8 cellular contexts compared by ENCODE assay signal in the genomic region with DNA sequence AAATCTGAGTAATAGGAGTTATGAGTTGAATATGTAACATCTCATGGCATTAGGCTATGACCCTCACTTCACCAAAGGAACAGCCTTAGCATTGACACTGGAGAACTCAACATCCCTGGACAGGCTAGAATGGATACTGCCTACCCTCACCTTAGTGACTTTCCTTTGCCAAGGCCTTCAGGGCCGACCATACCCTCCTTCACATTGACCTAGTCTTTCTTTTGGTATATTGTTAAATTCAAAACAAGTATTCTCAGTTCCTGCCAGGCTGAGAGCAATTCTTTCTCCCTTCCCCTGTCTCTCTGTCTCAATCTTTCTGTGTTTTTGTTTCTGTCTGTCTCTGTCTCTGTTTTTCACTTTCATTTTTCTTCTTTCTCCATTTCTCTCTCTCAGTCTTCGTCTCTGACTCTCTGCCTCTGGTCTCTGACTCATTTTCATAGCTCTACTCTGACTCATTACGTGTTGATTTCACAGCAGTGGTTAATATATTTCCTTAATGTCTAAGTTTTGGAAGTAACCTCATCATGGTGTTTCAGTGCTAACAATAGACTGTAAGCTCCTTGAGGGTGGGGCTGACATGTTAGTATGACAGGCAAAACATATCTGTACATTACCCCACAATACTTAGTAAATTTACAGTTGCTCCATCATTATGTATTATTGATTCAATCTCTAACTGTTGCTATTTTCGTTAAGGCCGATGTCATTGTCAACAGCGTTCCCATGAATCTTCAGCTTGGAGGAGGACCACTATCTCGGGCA. TPM values are rescaled to one million over a fixed set of nuclear protein-coding genes. Genes with fewer than 3 reads are reported as not detected.
DNase-seq lines count a peak whose midpoint lies in the region; ATAC-seq, FAIRE-seq and TF ChIP-seq lines count a peak whose summit lies in the region.

No MANE protein-coding gene starts in this region.

- peak overlapping the region; percentile 58 for H3K4me2 ChIP-seq in A549

- H3K9me3 Mint-ChIP-seq in progenitor cell of endocrine pancreas (ENCODE audit: low read depth), result no peaks in the 10 kb centered on the region

- TF ChIP-seq RAD21 in A549 (conservative IDR thresholded peaks at IDR 0.05 in 1 of 2, IDR thresholded peaks at IDR 0.05 in 1 of 2), result no peak

- H3K27me3 Mint-ChIP-seq in progenitor cell of endocrine pancreas, result no peaks in the 10 kb centered on the region

- H3K36me3 ChIP-seq in RWPE2 (ENCODE audit: low read depth) (no peaks in the 10 kb centered on the region), H7 (replicated peaks; ENCODE audit: control insufficient read depth, insufficient read depth, low read length) (no peaks in the 10 kb centered on the region)

- WGBS in A549 (ENCODE audit: missing lambda C conversion rate), result 56% methylated on average over 7 of the region's 7 CpGs

- H3K9me3 ChIP-seq in A549, result no peaks in the 10 kb centered on the region
- no peaks in the 10 kb centered on the region for H3K9me3 ChIP-seq in RWPE2 (ENCODE audit: severe bottlenecking)

- H3K4me1 ChIP-seq in A549, result peaks cover 5% of the 10 kb centered on the region
- peaks cover 7% of the 10 kb centered on the region for H3K4me1 ChIP-seq in RWPE2 (ENCODE audit: insufficient read depth, poor library complexity, severe bottlenecking)

- H3K4me3 Mint-ChIP-seq in progenitor cell of endocrine pancreas (ENCODE audit: low read depth), result no peak overlapping the region

- no peak overlapping the region for H3K27ac Mint-ChIP-seq in progenitor cell of endocrine pancreas

- no peaks in the 10 kb centered on the region for H3K27me3 ChIP-seq in RWPE2 (ENCODE audit: insufficient read depth, poor library complexity, severe bottlenecking)
- H3K27me3 ChIP-seq in H7 (ENCODE audit: control insufficient read depth, insufficient read depth, low read length), result no peaks in the 10 kb centered on the region; the same call in 1 of the 2 replicates

- no peaks in the 10 kb centered on the region for H3K36me3 Mint-ChIP-seq in progenitor cell of endocrine pancreas (ENCODE audit: insufficient read depth)

- POLR2A ChIA-PET in A549 (lab: Yijun Ruan, JAX), result no interaction called here

- no peak for TF ChIP-seq POLR2A in A549 (IDR thresholded peaks at IDR 0.05; ENCODE audit: low read length)

- CTCF ChIA-PET in A549 (lab: Yijun Ruan, JAX), result no interaction called here

- peak; percentile 78 to 87 for ATAC-seq in A549
- peak; percentile 95 for ATAC-seq in GM18861 (IDR thresholded peaks at IDR 0.05; ENCODE audit: unreplicated experiment)
- peak; percentile 79 for ATAC-seq in HG02970 (IDR thresholded peaks at IDR 0.05; ENCODE audit: low FRiP score, unreplicated experiment)
- ATAC-seq in RWPE2 (ENCODE audit: low read depth), result peak; percentile 96

- H3K4me3 ChIP-seq in A549 (no peak overlapping the region), RWPE2 (ENCODE audit: severe bottlenecking) (no peak overlapping the region), fibroblast of pulmonary artery (replicated peaks; ENCODE audit: low read depth, low read length) (no peak overlapping the region), H7 (ENCODE audit: insufficient read depth, low read depth, low read length) (no peak overlapping the region)

- no peak for TF ChIP-seq EP300 in A549 (IDR thresholded peaks at IDR 0.05)

- H3K27ac ChIP-seq in A549 (peak overlapping the region in 1 of 2 experiments; percentile 71; a peak in 3 of 6 replicates), RWPE2 (ENCODE audit: poor library complexity, severe bottlenecking) (peak overlapping the region; percentile 21)

- FAIRE-seq in A549 (lab: Jason Lieb, UNC), result no peak

- DNase-seq in A549 (ENCODE audit: low read depth in 1 of 2, low spot score in 1 of 2) (peak; percentile 19 to 46), RWPE2 (ENCODE audit: low spot score) (no peak), fibroblast of pulmonary artery (ENCODE audit: low read depth) (peak; percentile 78), DMS153 (lab: John Stamatoyannopoulos, UW) (no peak), progenitor cell of endocrine pancreas (ENCODE audit: low spot score, unreplicated experiment) (no peak), H7 (no peak)

- no peak for TF ChIP-seq CTCF in A549 (IDR thresholded peaks at IDR 0.05)
- no peak for TF ChIP-seq CTCF in RWPE2 (IDR thresholded peaks at IDR 0.05; ENCODE audit: poor library complexity, severe bottlenecking)
- no peak for TF ChIP-seq CTCF in fibroblast of pulmonary artery (IDR thresholded peaks at IDR 0.05; ENCODE audit: low read length, missing control alignments)
- no peak for TF ChIP-seq CTCF in progenitor cell of endocrine pancreas (IDR thresholded peaks at IDR 0.05; ENCODE audit: unreplicated experiment)

- peaks cover 2% of the 10 kb centered on the region for H3K4me1 Mint-ChIP-seq in progenitor cell of endocrine pancreas (ENCODE audit: low read depth)

TF ChIP-seq in A549, 52 proteins besides CTCF, POLR2A, EP300 and RAD21:
- TF ChIP-seq, protein P1, sequence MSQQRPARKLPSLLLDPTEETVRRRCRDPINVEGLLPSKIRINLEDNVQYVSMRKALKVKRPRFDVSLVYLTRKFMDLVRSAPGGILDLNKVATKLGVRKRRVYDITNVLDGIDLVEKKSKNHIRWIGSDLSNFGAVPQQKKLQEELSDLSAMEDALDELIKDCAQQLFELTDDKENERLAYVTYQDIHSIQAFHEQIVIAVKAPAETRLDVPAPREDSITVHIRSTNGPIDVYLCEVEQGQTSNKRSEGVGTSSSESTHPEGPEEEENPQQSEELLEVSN (IDR thresholded peaks at IDR 0.05; ENCODE audit: borderline replicate concordance, low read depth), result no peak
- peak; percentile 49 for TF ChIP-seq JUNB (IDR thresholded peaks at IDR 0.05)
- TF ChIP-seq FOSL2 (IDR thresholded peaks at IDR 0.05), result peak; percentile 76
- peak; percentile 84 for TF ChIP-seq FOSL2 (CRISPR knock-in tag; IDR thresholded peaks at IDR 0.05)
- TF ChIP-seq HDAC2 (IDR thresholded peaks at IDR 0.05), result no peak

RNA-seq across cellular contexts. Expression of a gene that starts 32.5 kb away (rescaled TPM):
- polyA plus RNA-seq in A549 (2011; rRNA removed) (0.05 TPM in 1 of 2 replicates, not detected in the other), A549 (2017; fragmentation: RNase III; extraction: RNeasy Plus Mini Kit Qiagen cat#74134 plus additional on column Dnase treatment) (not detected in 3 replicates)
- polyA plus RNA-seq in A549 (2012; cell fraction: cytosol; rRNA removed), result not detected in 2 replicates
- not detected in 2 replicates for polyA plus RNA-seq in A549 (2012; cell fraction: nucleus; rRNA removed)
- polyA minus RNA-seq in A549 (2011; rRNA and poly(A)+ RNA removed), result 0.10 TPM in 1 of 2 replicates, not detected in the other
- total RNA-seq in progenitor cell of endocrine pancreas, result 0.55 TPM in 2 replicates
- total RNA-seq in H7 (2014; rRNA removed; shearing (Covaris generic)), result not detected in 2 replicates

RNA-seq across cellular contexts. Expression of a gene that starts 45.8 kb away (rescaled TPM):
- polyA plus RNA-seq in A549 (2011; rRNA removed) (4.2 and 6.9 TPM in 2 replicates), A549 (2017; fragmentation: RNase III; extraction: RNeasy Plus Mini Kit Qiagen cat#74134 plus additional on column Dnase treatment) (5.3 to 6.8 TPM (median 5.7 TPM) in 3 replicates)
- 0.91 and 1.3 TPM in 2 replicates for polyA plus RNA-seq in A549 (2012; cell fraction: cytosol; rRNA removed)
- polyA plus RNA-seq in A549 (2012; cell fraction: nucleus; rRNA removed), result 0.53 and 1.4 TPM in 2 replicates
- 4.3 and 5.1 TPM in 2 replicates for polyA minus RNA-seq in A549 (2011; rRNA and poly(A)+ RNA removed)
- 13.0 and 14.5 TPM in 2 replicates for total RNA-seq in progenitor cell of endocrine pancreas
- total RNA-seq in H7 (2014; rRNA removed; shearing (Covaris generic)), result 1.9 and 2.0 TPM in 2 replicates

RNA-seq across cellular contexts. Expression of a gene that starts 45.9 kb away (rescaled TPM):
- polyA plus RNA-seq in A549 (2011; rRNA removed) (11.7 and 12.6 TPM in 2 replicates), A549 (2017; fragmentation: RNase III; extraction: RNeasy Plus Mini Kit Qiagen cat#74134 plus additional on column Dnase treatment) (4.5 to 7.0 TPM (median 5.1 TPM) in 3 replicates)
- polyA plus RNA-seq in A549 (2012; cell fraction: cytosol; rRNA removed), result 2.3 and 2.5 TPM in 2 replicates
- 2.0 and 2.5 TPM in 2 replicates for polyA plus RNA-seq in A549 (2012; cell fraction: nucleus; rRNA removed)
- 3.6 and 3.9 TPM in 2 replicates for polyA minus RNA-seq in A549 (2011; rRNA and poly(A)+ RNA removed)
- 11.3 and 11.5 TPM in 2 replicates for total RNA-seq in progenitor cell of endocrine pancreas
- 1.1 TPM in 2 replicates for total RNA-seq in H7 (2014; rRNA removed; shearing (Covaris generic))

Comparison
In these comparisons a context has a peak if more than half of its experiments do, and no peak if none do; other contexts are left out.
1. DNase-seq: peak in A549 (2 of 2) and fibroblast of pulmonary artery (single experiment); none in RWPE2 (single experiment), DMS153 (single experiment), progenitor cell of endocrine pancreas (single experiment) and H7 (single experiment).
2. Peak in every context shown above with its lines, with median percentiles within 50 percentile points of each other: ATAC-seq.